Comparison of ENCODE assay signal across 18 cellular contexts in genomic region chr22:28935140-28935539, GRCh38.
"Had no signal": no experiment of that assay in that cellular context is flagged by ENCODE, and none has a peak within 500 bp of the region (broad histone marks: within the 10 kb centered on the region; RNA-seq: fewer than 3 reads in every experiment).

No MANE protein-coding gene starts in this region.

- DNase-seq: activated CD4-positive, alpha-beta T cell treated with anti-CD3 and anti-CD28 coated beads for 1 hour; activated CD4-positive, alpha-beta T cell treated with anti-CD3 and anti-CD28 coated beads, Interleukin-2, amount 50 U/mL, for 4 hours; activated naive CD4-positive, alpha-beta T cell; activated naive CD8-positive, alpha-beta T cell treated with anti-CD3 and anti-CD28 coated beads for 36 hours; activated T-cell treated with anti-CD3 and anti-CD28 coated beads for 4 hours; amniotic stem cell; body of pancreas; effector CD4-positive, alpha-beta T cell; hypothalamus; left ventricle myocardium superior; naive thymus-derived CD4-positive, alpha-beta T cell; spleen; stimulated activated naive CD4-positive, alpha-beta T cell; tibial artery had no signal

- H3K4me3 ChIP-seq: body of pancreas, coronary artery, spleen, tibial artery had no signal

- ATAC-seq: body of pancreas; left ventricle myocardium superior; naive thymus-derived CD4-positive, alpha-beta T cell had no signal

- H3K9me3 ChIP-seq: body of pancreas, spleen, tibial artery had no signal

- H3K36me3 ChIP-seq: spleen, tibial artery had no signal

- H3K9me3 Mint-ChIP-seq: activated naive CD8-positive, alpha-beta T cell treated with anti-CD3 and anti-CD28 coated beads for 36 hours; central memory CD8-positive, alpha-beta T cell; memory B cell; T-helper 1 cell treated with Interleukin-12 subunit alpha and Interleukin-12 subunit beta and Interleukin-4 antibody, amounts not matched to agents 30 μg/mL and 1 μg/mL, for 36 hours had no signal

- H3K27ac ChIP-seq: body of pancreas, coronary artery, spleen had no signal

- H3K36me3 Mint-ChIP-seq: activated naive CD8-positive, alpha-beta T cell treated with anti-CD3 and anti-CD28 coated beads for 36 hours; memory B cell; naive thymus-derived CD4-positive, alpha-beta T cell had no signal

- H3K4me3 Mint-ChIP-seq: activated naive CD8-positive, alpha-beta T cell treated with anti-CD3 and anti-CD28 coated beads for 36 hours; central memory CD8-positive, alpha-beta T cell; memory B cell; naive thymus-derived CD4-positive, alpha-beta T cell; T-helper 1 cell treated with Interleukin-12 subunit alpha and Interleukin-12 subunit beta and Interleukin-4 antibody, amounts not matched to agents 30 μg/mL and 1 μg/mL, for 36 hours had no signal

- H3K27me3 ChIP-seq: body of pancreas, tibial artery had no signal

- H3K27ac Mint-ChIP-seq: activated naive CD8-positive, alpha-beta T cell treated with anti-CD3 and anti-CD28 coated beads for 36 hours; memory B cell; naive thymus-derived CD4-positive, alpha-beta T cell; T-helper 1 cell treated with Interleukin-12 subunit alpha and Interleukin-12 subunit beta and Interleukin-4 antibody, amounts not matched to agents 30 μg/mL and 1 μg/mL, for 36 hours had no signal

- H3K4me1 Mint-ChIP-seq: central memory CD8-positive, alpha-beta T cell; naive thymus-derived CD4-positive, alpha-beta T cell had no signal
